In genomic region chr5:76468625-76469410, GRCh38 we compare ENCODE assay signal across 17 cellular contexts.
DNase-seq lines count a peak whose midpoint lies in the region; ATAC-seq and TF ChIP-seq lines count a peak whose summit lies in the region.
"Had no signal": no experiment of that assay in that cellular context is flagged by ENCODE, and none has a peak within 500 bp of the region (broad histone marks: within the 10 kb centered on the region; RNA-seq: fewer than 3 reads in every experiment).

No MANE protein-coding gene starts in this region.

- no peaks in the 10 kb centered on the region for H3K9me2 ChIP-seq in hepatocyte (replicated peaks; ENCODE audit: insufficient read depth)

- peaks cover 44% of the 10 kb centered on the region for H3K36me3 Mint-ChIP-seq in CD4-positive, alpha-beta T cell (ENCODE audit: low read depth)
- peaks cover 42% of the 10 kb centered on the region for H3K36me3 Mint-ChIP-seq in T-cell

- H4K20me1 ChIP-seq in hepatocyte (ENCODE audit: insufficient read depth, poor library complexity, severe bottlenecking): no peaks in the 10 kb centered on the region

- POLR2A ChIA-PET in CD4-positive, alpha-beta T cell (lab: Charles Lee): interaction anchor here (2.1 kb wide), 1 partner anchor 74 kb away, joined by 7 read pairs; no protein-coding TSS in a partner anchor
- POLR2A ChIA-PET in T-cell (lab: Charles Lee): interaction anchor here (0.5 to 0.7 kb wide), 5 partner anchors 22 to 979 kb away, joined by 3 to 4 read pairs (median 3); partner anchors contain the start of gene CERT1 (in 1 of the 2)

- intact Hi-C loops in CD4-positive, alpha-beta T cell (cut with DNase I, micrococcal nuclease): no loop called here

- H3K4me3 Mint-ChIP-seq in CD4-positive, alpha-beta T cell: no peak overlapping the region
- no peak overlapping the region for H3K4me3 Mint-ChIP-seq in T-cell
- H3K4me3 Mint-ChIP-seq: B cell, neural crest cell had no signal

- WGBS in hepatocyte (ENCODE audit: low lambda C conversion rate, missing lambda C conversion rate): 85% methylated on average over 11 of the region's 11 CpGs

- H3K4me2 ChIP-seq in hepatocyte: no peak overlapping the region
- H3K4me2 ChIP-seq: KMS-11 had no signal

- peak overlapping the region; percentile 91 for H3K27ac Mint-ChIP-seq in CD4-positive, alpha-beta T cell
- peak overlapping the region; percentile 18 to 61 for H3K27ac Mint-ChIP-seq in T-cell
- H3K27ac Mint-ChIP-seq: B cell had no signal

- no peak for TF ChIP-seq CTCF in CD4-positive, alpha-beta T cell (IDR thresholded peaks at IDR 0.05)
- TF ChIP-seq CTCF in hepatocyte (IDR thresholded peaks at IDR 0.05; ENCODE audit: poor library complexity): no peak

- no peaks in the 10 kb centered on the region for H3K27me3 Mint-ChIP-seq in CD4-positive, alpha-beta T cell
- no peaks in the 10 kb centered on the region for H3K27me3 Mint-ChIP-seq in T-cell
- H3K27me3 Mint-ChIP-seq: B cell had no signal

- H2AFZ ChIP-seq in hepatocyte: no peak overlapping the region

- CTCF ChIA-PET in CD4-positive, alpha-beta T cell (lab: Charles Lee): no interaction called here
- CTCF ChIA-PET in T-cell (lab: Charles Lee): interaction anchor here (0.7 to 1.0 kb wide), 3 partner anchors 9 to 117 kb away, joined by 3 to 6 read pairs (median 3); no protein-coding TSS in a partner anchor

- H3K4me1 Mint-ChIP-seq in CD4-positive, alpha-beta T cell (ENCODE audit: low read depth): peaks cover 75% of the 10 kb centered on the region
- H3K4me1 Mint-ChIP-seq in T-cell: peaks cover 84 to 88% (median 86%) of the 10 kb centered on the region in 3 donors
- H3K4me1 Mint-ChIP-seq: neural crest cell had no signal

- H3K27me3 ChIP-seq in CD4-positive, alpha-beta T cell (ENCODE audit: control insufficient read depth, insufficient read depth, low read length): no peaks in the 10 kb centered on the region
- no peaks in the 10 kb centered on the region for H3K27me3 ChIP-seq in hepatocyte
- H3K27me3 ChIP-seq: adrenal gland, suprapubic skin had no signal

- no peak for ATAC-seq in CD4-positive, alpha-beta T cell (ENCODE audit: poor library complexity)
- no peak for ATAC-seq in T-cell (replicated peaks in 1 of 4)

- no peak for DNase-seq in CD4-positive, alpha-beta T cell
- DNase-seq in HCEC 1CT (peak; percentile 77), T-cell (no peak), hepatocyte (ENCODE audit: low spot score) (peak; percentile 40), T-helper 1 cell (no peak), substantia nigra (lab: John Stamatoyannopoulos, UW) (no peak), DMS153 treated with DMSO at 0.1 percent for 48 hours (lab: John Stamatoyannopoulos, UW; ENCODE audit: unreplicated experiment) (no peak)
- DNase-seq: activated CD4-positive, CD25-positive, alpha-beta regulatory T cell; adrenal gland; DMS153; NCI-H187; retina had no signal

- H3K9me3 ChIP-seq in CD4-positive, alpha-beta T cell (ENCODE audit: control insufficient read depth, low read length): no peaks in the 10 kb centered on the region
- no peaks in the 10 kb centered on the region for H3K9me3 ChIP-seq in hepatocyte (ENCODE audit: low read depth)
- H3K9me3 ChIP-seq: suprapubic skin had no signal

- H3K4me1 ChIP-seq in hepatocyte (ENCODE audit: insufficient read depth): peaks cover 10% of the 10 kb centered on the region
- H3K4me1 ChIP-seq: suprapubic skin had no signal

- peaks cover 15% of the 10 kb centered on the region for H3K79me2 ChIP-seq in hepatocyte

- peaks cover 8% of the 10 kb centered on the region for H3K9me3 Mint-ChIP-seq in CD4-positive, alpha-beta T cell
- H3K9me3 Mint-ChIP-seq in T-cell: peaks cover 0 to 3% (median 0%) of the 10 kb centered on the region in 3 donors
- H3K9me3 Mint-ChIP-seq: neural crest cell had no signal

- no peaks in the 10 kb centered on the region for H3K36me3 ChIP-seq in hepatocyte (replicated peaks; ENCODE audit: insufficient read depth, low read depth)
- H3K36me3 ChIP-seq: adrenal gland, suprapubic skin had no signal

- H3K27ac ChIP-seq in CD4-positive, alpha-beta T cell (ENCODE audit: low read depth, low read length): no peak overlapping the region
- H3K27ac ChIP-seq in hepatocyte (peak overlapping the region; percentile 69), substantia nigra (ENCODE audit: low read depth, low read length, poor library complexity, severe bottlenecking) (no peak overlapping the region)
- H3K27ac ChIP-seq: adrenal gland, KMS-11, SK-N-MC, suprapubic skin had no signal

- no peak overlapping the region for H3K4me3 ChIP-seq in hepatocyte
- H3K4me3 ChIP-seq: adrenal gland, SK-N-MC, suprapubic skin had no signal

Comparison
In these comparisons a context has a peak if more than half of its experiments do, and no peak if none do; other contexts are left out.
1. DNase-seq: peak in HCEC 1CT (single experiment) and hepatocyte (single experiment); none in CD4-positive, alpha-beta T cell (0 of 10), T-cell (0 of 34), T-helper 1 cell (0 of 5), substantia nigra (0 of 49) and DMS153 treated with DMSO at 0.1 percent for 48 hours (single experiment).